In the genomic region with DNA sequence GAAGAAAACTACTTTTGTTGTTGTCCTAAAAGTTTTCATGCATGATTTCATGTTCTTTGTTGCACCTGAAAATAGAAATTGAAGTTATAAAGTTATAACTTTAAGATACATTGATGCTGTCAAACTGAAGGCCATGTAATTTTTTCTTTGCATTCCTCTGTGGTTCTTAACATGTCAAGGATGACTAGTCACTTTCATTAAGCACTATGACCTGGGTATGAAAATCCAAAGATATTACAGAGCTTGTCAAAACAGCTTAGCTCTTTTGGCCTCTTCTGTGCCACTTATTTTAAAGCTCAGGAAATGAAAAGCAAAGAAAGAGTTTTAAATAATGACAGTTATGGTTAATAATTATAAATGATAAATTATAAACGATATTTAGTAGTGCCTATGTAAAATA, we compare ENCODE assay signal across 7 cellular contexts.
"Had no signal": no experiment of that assay in that cellular context is flagged by ENCODE, and none has a peak within 500 bp of the region (broad histone marks: within the 10 kb centered on the region; RNA-seq: fewer than 3 reads in every experiment).

No MANE protein-coding gene starts in this region.

- H3K4me1 ChIP-seq: HAP-1 had no signal

- H3K9me3 Mint-ChIP-seq: HFFc6 had no signal

- H3K9me3 ChIP-seq: HAP-1 had no signal

- H3K27ac Mint-ChIP-seq: HFFc6 had no signal

- DNase-seq: GOT3, H7, HFFc6, IMR-90 had no signal

- H3K36me3 ChIP-seq: HAP-1 had no signal

- H3K4me3 Mint-ChIP-seq: HFFc6 had no signal

- H3K4me3 ChIP-seq: HAP-1, K562 had no signal

- ATAC-seq: HCT116, K562 had no signal
